ENCODE assay signal across 23 cellular contexts in genomic region chr5:173727839-173728778, GRCh38.
DNase-seq lines count a peak whose midpoint lies in the region; ATAC-seq, FAIRE-seq and TF ChIP-seq lines count a peak whose summit lies in the region.
"Had no signal": no experiment of that assay in that cellular context is flagged by ENCODE, and none has a peak within 500 bp of the region (broad histone marks: within the 10 kb centered on the region; RNA-seq: fewer than 3 reads in every experiment).

No MANE protein-coding gene starts in this region.

- H2BK15ac ChIP-seq in mesendoderm (replicated peaks; ENCODE audit: low read depth), result no peak overlapping the region

- H2BK120ac ChIP-seq in mesendoderm (ENCODE audit: low read depth, low read length), result no peak overlapping the region

- H3K18ac ChIP-seq in mesendoderm (ENCODE audit: low read length), result no peak overlapping the region

- TF ChIP-seq EP300 in K562 (IDR thresholded peaks at IDR 0.05; ENCODE audit: low read length) (no peak), HepG2 (IDR thresholded peaks at IDR 0.05; ENCODE audit: low read depth in 2 of 2, low read length in 2 of 2) (no peak), HepG2 (CRISPR knock-in tag; IDR thresholded peaks at IDR 0.05; ENCODE audit: borderline replicate concordance) (no peak), upper lobe of left lung (IDR thresholded peaks at IDR 0.05) (no peak)

- POLR2A ChIA-PET in K562 (lab: Yijun Ruan, JAX), result interaction anchor here (0.6 to 1.5 kb wide), 4 partner anchors 9 to 107 kb away, joined by 3 to 7 read pairs (median 4); no protein-coding TSS in a partner anchor
- POLR2A ChIA-PET in HepG2 (lab: Yijun Ruan, JAX), result interaction anchor here (1.1 to 1.3 kb wide), 3 partner anchors 36 to 74 kb away, joined by 3 to 5 read pairs (median 4); no protein-coding TSS in a partner anchor

- no peak overlapping the region for H3K27ac ChIP-seq in K562 (ENCODE audit: extremely low read depth, low read depth, low read length)
- peak overlapping the region; percentile 60 for H3K27ac ChIP-seq in HepG2 (ENCODE audit: extremely low read length, insufficient read depth, low read length)
- peak overlapping the region; percentile 29 to 67 (median 54) for H3K27ac ChIP-seq in upper lobe of left lung
- H3K27ac ChIP-seq in mesendoderm (ENCODE audit: low read depth, low read length), result no peak overlapping the region
- H3K27ac ChIP-seq: brain microvascular endothelial cell, coronary artery, prostate gland had no signal

- H3K56ac ChIP-seq in mesendoderm (ENCODE audit: low read length), result no peak overlapping the region

- no peak overlapping the region for H3K4ac ChIP-seq in mesendoderm (ENCODE audit: low read depth, low read length)

- intact Hi-C loops in K562 (cut with micrococcal nuclease), result no loop called here
- intact Hi-C loops in HepG2 (cut with micrococcal nuclease; ENCODE audit: unreplicated experiment), result no loop called here

- no peak overlapping the region for H2BK5ac ChIP-seq in mesendoderm (ENCODE audit: low read length)

- H3K4me3 ChIP-seq in K562 (no peak overlapping the region), HepG2 (replicated peaks in 1 of 3; ENCODE audit: insufficient read depth in 1 of 3, low read depth in 2 of 3, low read length in 3 of 3) (peak overlapping the region in 1 of 3 experiments; percentile 5; a peak in 1 of 6 replicates), upper lobe of left lung (no peak overlapping the region), mesendoderm (ENCODE audit: low read length) (no peak overlapping the region)
- H3K4me3 ChIP-seq: coronary artery, prostate gland had no signal

- TF ChIP-seq RAD21 in K562 (CRISPR knock-in tag; conservative IDR thresholded peaks at IDR 0.05 in 1 of 2, IDR thresholded peaks at IDR 0.05 in 1 of 2) (no peak), HepG2 (CRISPR knock-in tag; IDR thresholded peaks at IDR 0.05) (no peak)

- WGBS in K562 (ENCODE audit: insufficient coverage, low coverage, missing lambda C conversion rate), result 26% methylated on average over 9 of the region's 9 CpGs
- WGBS in HepG2 (ENCODE audit: low lambda C conversion rate), result 29% methylated on average over 8 of the region's 9 CpGs
- WGBS in upper lobe of left lung, 2 donors, result 61 to 65% methylated on average over 9 of the region's 9 CpGs
- WGBS in mesendoderm (ENCODE audit: extremely low coverage, insufficient coverage, low lambda C conversion rate), result no CpG with 5 or more reads among the region's 9 CpGs

- H3K79me1 ChIP-seq in mesendoderm (ENCODE audit: low read length), result no peaks in the 10 kb centered on the region

- CTCF ChIA-PET in K562 (lab: Yijun Ruan, JAX; ENCODE audit: low intra/inter-chr PET ratio), result no interaction called here
- CTCF ChIA-PET in HepG2 (lab: Yijun Ruan, JAX; ENCODE audit: low intra/inter-chr PET ratio, low total read pairs), result no interaction called here

- H3K27me3 ChIP-seq in K562 (ENCODE audit: control insufficient read depth in 2 of 2, insufficient read depth in 2 of 2, low read length in 2 of 2) (no peaks in the 10 kb centered on the region), HepG2 (ENCODE audit: control insufficient read depth in 1 of 2, insufficient read depth in 2 of 2, low read length in 2 of 2) (no peaks in the 10 kb centered on the region), upper lobe of left lung (no peaks in the 10 kb centered on the region), mesendoderm (ENCODE audit: insufficient read depth, low read length, poor library complexity) (no peaks in the 10 kb centered on the region)
- H3K27me3 ChIP-seq: BE2C, brain microvascular endothelial cell had no signal

- H4K20me1 ChIP-seq in K562 (replicated peaks; ENCODE audit: control insufficient read depth, insufficient read depth, low read length) (no peaks in the 10 kb centered on the region), HepG2 (ENCODE audit: insufficient read depth, low read length) (no peaks in the 10 kb centered on the region)

- DNase-seq in NCI-H510A treated with DMSO at 0.1 percent for 48 hours (lab: John Stamatoyannopoulos, UW), result peak; percentile 18
- no peak for DNase-seq in NCI-H510A (lab: John Stamatoyannopoulos, UW)
- no peak for DNase-seq in K562 (ENCODE audit: extremely low read depth in 1 of 4, low spot score in 3 of 4)
- DNase-seq in HepG2 (ENCODE audit: low spot score), result peak; percentile 70
- no peak for DNase-seq in upper lobe of left lung
- no peak for DNase-seq in LoVo (ENCODE audit: low spot score)
- no peak for DNase-seq in mesendoderm
- DNase-seq: activated CD4-positive, alpha-beta T cell treated with anti-CD3 and anti-CD28 coated beads for 36 hours; activated CD8-positive, alpha-beta memory T cell treated with anti-CD3 and anti-CD28 coated beads for 24 hours; activated gamma-delta T cell treated with Interleukin-2 at 50 U/mL for 16 hours; activated naive CD8-positive, alpha-beta T cell treated with anti-CD3 and anti-CD28 coated beads, Interleukin-2, amount 50 U/mL, for 24 hours; activated T-cell treated with anti-CD3 and anti-CD28 coated beads, Interleukin-2, amount 50 U/mL, for 1 hour; BE2C; brain microvascular endothelial cell; HCEC 1CT; islet precursor cell; Kasumi-1; NCI-H1930; stimulated activated CD8-positive, alpha-beta memory T cell treated with anti-CD3 and anti-CD28 coated beads, Interleukin-4, amount 100 ng/mL, for 48 hours had no signal

- no peaks in the 10 kb centered on the region for H3K79me2 ChIP-seq in K562 (ENCODE audit: control insufficient read depth, insufficient read depth, low read length)
- no peaks in the 10 kb centered on the region for H3K79me2 ChIP-seq in HepG2 (ENCODE audit: insufficient read depth, low read length)
- no peaks in the 10 kb centered on the region for H3K79me2 ChIP-seq in mesendoderm (ENCODE audit: control insufficient read depth, insufficient read depth, low read length)

- FAIRE-seq in K562 (lab: Jason Lieb, UNC), result no peak
- peak; percentile 68 for FAIRE-seq in HepG2 (lab: Jason Lieb, UNC)
- FAIRE-seq: endometrium had no signal

- H2AFZ ChIP-seq in K562 (ENCODE audit: low read depth, low read length) (no peak overlapping the region; the same call in 1 of the 2 replicates), HepG2 (ENCODE audit: low read length) (peak overlapping the region; percentile 17)

- no peak overlapping the region for H2AK5ac ChIP-seq in mesendoderm (ENCODE audit: low read length)

- ATAC-seq in K562 (no peak; the same call in 2 of the 3 replicates), HepG2 (peak; percentile 76), upper lobe of left lung (ENCODE audit: low FRiP score in 2 of 2) (peak; percentile 13 to 58), GM18873 (IDR thresholded peaks at IDR 0.05; ENCODE audit: low FRiP score, unreplicated experiment) (no peak)
- ATAC-seq: activated CD4-positive, alpha-beta T cell treated with anti-CD3 and anti-CD28 coated beads for 36 hours; activated naive CD8-positive, alpha-beta T cell treated with anti-CD3 and anti-CD28 coated beads, Interleukin-2, amount 50 U/mL, for 24 hours had no signal

- H3K9me3 ChIP-seq in K562 (replicated peaks; ENCODE audit: control insufficient read depth, insufficient read depth, low read depth, low read length) (no peaks in the 10 kb centered on the region), HepG2 (ENCODE audit: low read length) (no peaks in the 10 kb centered on the region), upper lobe of left lung (no peaks in the 10 kb centered on the region)
- H3K9me3 ChIP-seq: BE2C, prostate gland had no signal

- no peaks in the 10 kb centered on the region for H3K9me1 ChIP-seq in K562 (ENCODE audit: control insufficient read depth, insufficient read depth, low read length)

- no peak for TF ChIP-seq POLR2A in K562 (conservative IDR thresholded peaks at IDR 0.05)
- no peak for TF ChIP-seq POLR2A in HepG2 (IDR thresholded peaks at IDR 0.05; ENCODE audit: insufficient read depth in 1 of 2, low read depth in 2 of 2, low read length in 2 of 2)
- TF ChIP-seq POLR2A in upper lobe of left lung (IDR thresholded peaks at IDR 0.05), result no peak

- BruUV-seq in K562 (replicated peaks; lab: Mats Ljungman, UMichigan) (no TSS peak), HepG2 (replicated peaks; lab: Mats Ljungman, UMichigan) (no TSS peak)

- no peak overlapping the region for H3K23ac ChIP-seq in mesendoderm (ENCODE audit: low read length)

- TF ChIP-seq CTCF in K562 (IDR thresholded peaks at IDR 0.05 in 2 of 3, conservative IDR thresholded peaks at IDR 0.05 in 1 of 3; ENCODE audit: insufficient read depth in 2 of 3, low read depth in 1 of 3, low read length in 3 of 3) (no peak), HepG2 (CRISPR knock-in tag; IDR thresholded peaks at IDR 0.05) (no peak), upper lobe of left lung (IDR thresholded peaks at IDR 0.05) (no peak)

- no peak overlapping the region for H4K8ac ChIP-seq in mesendoderm (ENCODE audit: low read depth, low read length)

- H3K4me2 ChIP-seq in K562 (ENCODE audit: insufficient read depth, low read length) (no peak overlapping the region), HepG2 (ENCODE audit: low read depth, low read length) (peak overlapping the region; percentile 44), mesendoderm (ENCODE audit: low read length) (no peak overlapping the region)

- no peaks in the 10 kb centered on the region for H3K36me3 ChIP-seq in K562 (ENCODE audit: control insufficient read depth, insufficient read depth, low read length)
- no peaks in the 10 kb centered on the region for H3K36me3 ChIP-seq in HepG2 (replicated peaks in 1 of 2; ENCODE audit: control insufficient read depth in 1 of 2, insufficient read depth in 2 of 2, low read length in 2 of 2)
- H3K36me3 ChIP-seq in upper lobe of left lung, result no peaks in the 10 kb centered on the region
- no peaks in the 10 kb centered on the region for H3K36me3 ChIP-seq in mesendoderm (ENCODE audit: control insufficient read depth, insufficient read depth, low read length)
- H3K36me3 ChIP-seq: BE2C, brain microvascular endothelial cell, prostate gland had no signal

- H3K4me1 ChIP-seq in K562 (replicated peaks in 1 of 2; ENCODE audit: control insufficient read depth in 2 of 2, insufficient read depth in 2 of 2, low read length in 2 of 2) (peaks cover 3 to 7% of the 10 kb centered on the region in 2 experiments; a peak in 1 of 5 replicates), HepG2 (ENCODE audit: insufficient read depth, low read length) (peaks cover 29% of the 10 kb centered on the region), upper lobe of left lung (peaks cover 0 to 12% (median 5%) of the 10 kb centered on the region in 4 donors), mesendoderm (ENCODE audit: control insufficient read depth, low read depth, low read length) (no peaks in the 10 kb centered on the region)
- H3K4me1 ChIP-seq: prostate gland had no signal

- no peak overlapping the region for H3K9ac ChIP-seq in K562 (ENCODE audit: insufficient read depth in 1 of 2, low read depth in 2 of 2, low read length in 2 of 2)
- H3K9ac ChIP-seq in HepG2 (ENCODE audit: insufficient read depth, low read depth, low read length), result peak overlapping the region; percentile 19
- H3K9ac ChIP-seq in mesendoderm (ENCODE audit: low read length), result no peak overlapping the region

- no peak overlapping the region for H4K5ac ChIP-seq in mesendoderm (ENCODE audit: low read length)

- in situ Hi-C loops in K562 (cut with MboI) (no loop called here), HepG2 (cut with HindIII; ENCODE audit: extremely low pct_ligation_motif_present, low pct_unique_long_range_greater_than_20kb) (no loop called here)

TF ChIP-seq in K562, 482 proteins besides CTCF, POLR2A, EP300 and RAD21 (continues in another document):
- TF ChIP-seq ZNF436 (CRISPR knock-in tag; IDR thresholded peaks at IDR 0.05), result no peak

TF ChIP-seq in HepG2, 621 proteins besides CTCF, POLR2A, EP300 and RAD21 (continues in another document):
- peak; percentile 48; the same call in 1 of the 2 replicates for TF ChIP-seq HDAC2 (CRISPR knock-in tag; IDR thresholded peaks at IDR 0.05)

Comparison
In these comparisons a context has a peak if more than half of its experiments do, and no peak if none do; other contexts are left out.
1. DNase-seq: peak in NCI-H510A treated with DMSO at 0.1 percent for 48 hours (single experiment) and HepG2 (single experiment); none in NCI-H510A (single experiment), K562 (0 of 4), upper lobe of left lung (0 of 2), LoVo (single experiment) and mesendoderm (single experiment).
2. ATAC-seq: peak in HepG2 (single experiment) and upper lobe of left lung (2 of 2); none in K562 (single experiment) and GM18873 (single experiment).
3. H3K27ac ChIP-seq: peak in HepG2 (single experiment) and upper lobe of left lung (4 of 4); none in K562 (single experiment) and mesendoderm (single experiment).